1 cellular context compared by ENCODE assay signal in genomic region chr1:185317034-185317885, GRCh38.
TF ChIP-seq lines count a peak whose summit lies in the region.

Gene IVNS1ABP, minus strand, starts transcription at chr1:185317243. Its CDS starts 7,750 bp downstream, at chr1:185309493.

TF ChIP-seq in K562, 482 proteins besides CTCF, POLR2A, EP300 and RAD21 (continued from another document and continues in another):
- TF ChIP-seq RNF219 (CRISPR knock-in tag; IDR thresholded peaks at IDR 0.05), result no peak
- TF ChIP-seq LCOR (CRISPR knock-in tag; IDR thresholded peaks at IDR 0.05), result peak; percentile 88; the same call in 1 of the 2 replicates
- TF ChIP-seq MITF (IDR thresholded peaks at IDR 0.05), result 0 out of 2 replicates have a peak, but pooled peaks have one; percentile 23
- TF ChIP-seq KDM2B (CRISPR knock-in tag; IDR thresholded peaks at IDR 0.05), result 0 out of 2 replicates have a peak, but pooled peaks have one; percentile 34
- TF ChIP-seq ELF4 (CRISPR knock-in tag; IDR thresholded peaks at IDR 0.05), result peak; percentile 81; the same call in 1 of the 2 replicates
- TF ChIP-seq U2AF2 (optimal IDR thresholded peaks at IDR 0.05; ENCODE audit: low read depth, low read length), result no peak
- TF ChIP-seq HMBOX1 (IDR thresholded peaks at IDR 0.05), result peak; percentile 91
- no peak for TF ChIP-seq CBX8 (IDR thresholded peaks at IDR 0.05; ENCODE audit: borderline replicate concordance, extremely low read depth, low read depth, low read length, poor library complexity, severe bottlenecking)
- no peak for TF ChIP-seq DIDO1 (tag; IDR thresholded peaks at IDR 0.05; ENCODE audit: low read depth)
- 0 out of 2 replicates have a peak, but pooled peaks have one; percentile 9 for TF ChIP-seq PHB (CRISPR knock-in tag; IDR thresholded peaks at IDR 0.05)
- no peak for TF ChIP-seq THRB (CRISPR knock-in tag; conservative IDR thresholded peaks at IDR 0.05)
- TF ChIP-seq GMEB1 (CRISPR knock-in tag; IDR thresholded peaks at IDR 0.05), result peak; percentile 92
- TF ChIP-seq SREBF2 (CRISPR knock-in tag; IDR thresholded peaks at IDR 0.05), result no peak
- TF ChIP-seq HMGN3 (IDR thresholded peaks at IDR 0.05; ENCODE audit: borderline replicate concordance, extremely low read depth, insufficient read length, low read depth, low read length), result peak; percentile 90
- peak; percentile 15 to 39; a peak in 1 of 4 replicates for TF ChIP-seq MLLT1 (IDR thresholded peaks at IDR 0.05)
- no peak for TF ChIP-seq ZNF280A (IDR thresholded peaks at IDR 0.05; ENCODE audit: low read depth, partially characterized antibody)
- TF ChIP-seq E2F3 (CRISPR knock-in tag; IDR thresholded peaks at IDR 0.05), result peak; percentile 19
- TF ChIP-seq IRF9 (tag; IDR thresholded peaks at IDR 0.05), result no peak
- TF ChIP-seq POLR2H (tag; IDR thresholded peaks at IDR 0.05; ENCODE audit: low read depth), result peak; percentile 90
- TF ChIP-seq YY1 (IDR thresholded peaks at IDR 0.05; ENCODE audit: borderline replicate concordance in 1 of 3, control insufficient read depth in 1 of 3, extremely low read depth in 1 of 3, insufficient read depth in 3 of 3, insufficient read length in 1 of 3, insufficient replicate concordance in 2 of 3, low read depth in 1 of 3, low read length in 2 of 3), result peak in 1 of 3 experiments; percentile 29
- peak; percentile 68; the same call in 1 of the 2 replicates for TF ChIP-seq TARDBP (IDR thresholded peaks at IDR 0.05)
- TF ChIP-seq SPI1 (IDR thresholded peaks at IDR 0.05; ENCODE audit: borderline replicate concordance, low read depth, low read length), result peak; percentile 75
- no peak for TF ChIP-seq PBX2 (CRISPR knock-in tag; IDR thresholded peaks at IDR 0.05; ENCODE audit: low read depth)
- no peak for TF ChIP-seq PBX2 (tag; conservative IDR thresholded peaks at IDR 0.05; ENCODE audit: low read depth)
- no peak for TF ChIP-seq HIVEP1 (CRISPR knock-in tag; IDR thresholded peaks at IDR 0.05)
- peak; percentile 48 for TF ChIP-seq SMARCC2 (IDR thresholded peaks at IDR 0.05; ENCODE audit: low read depth)
- TF ChIP-seq MEIS2 (IDR thresholded peaks at IDR 0.05; ENCODE audit: partially characterized antibody), result no peak
- TF ChIP-seq ZNF277 (CRISPR knock-in tag; IDR thresholded peaks at IDR 0.05; ENCODE audit: borderline replicate concordance), result no peak
- peak; percentile 83; the same call in 1 of the 2 replicates for TF ChIP-seq FOXP1 (CRISPR knock-in tag; IDR thresholded peaks at IDR 0.05)
- peak; percentile 7; the same call in 1 of the 2 replicates for TF ChIP-seq KLF16 (IDR thresholded peaks at IDR 0.05)
- TF ChIP-seq ZNF3 (CRISPR knock-in tag; IDR thresholded peaks at IDR 0.05), result no peak
- TF ChIP-seq WHSC1 (IDR thresholded peaks at IDR 0.05; ENCODE audit: low read length), result no peak
- no peak for TF ChIP-seq ZFX (CRISPR knock-in tag; IDR thresholded peaks at IDR 0.05)
- no peak for TF ChIP-seq POLR2AphosphoS2 (IDR thresholded peaks at IDR 0.05; ENCODE audit: low read length)
- TF ChIP-seq KLF10 (CRISPR knock-in tag; IDR thresholded peaks at IDR 0.05), result no peak
- peak; percentile 91 for TF ChIP-seq CCNT2 (IDR thresholded peaks at IDR 0.05; ENCODE audit: borderline replicate concordance, extremely low read depth, insufficient read length, low read depth, low read length)
- TF ChIP-seq ESRRA (IDR thresholded peaks at IDR 0.05; ENCODE audit: borderline replicate concordance, low read depth), result peak; percentile 68
- no peak for TF ChIP-seq ATF3 (IDR thresholded peaks at IDR 0.05)
- no peak for TF ChIP-seq ATF3 (CRISPR knock-in tag; conservative IDR thresholded peaks at IDR 0.05)
- no peak; the same call in 1 of the 2 replicates for TF ChIP-seq KLF1 (tag; IDR thresholded peaks at IDR 0.05)
- TF ChIP-seq IRF2 (CRISPR knock-in tag; IDR thresholded peaks at IDR 0.05), result no peak
- no peak for TF ChIP-seq DNMT1 (IDR thresholded peaks at IDR 0.05)
- TF ChIP-seq KDM1A (IDR thresholded peaks at IDR 0.05), result 0 out of 4 replicates have a peak, but pooled peaks of 1 of the 2 experiments have one; percentile 2
- no peak for TF ChIP-seq ZNF253 (CRISPR knock-in tag; conservative IDR thresholded peaks at IDR 0.05)
- peak; percentile 65 for TF ChIP-seq TAF9B (IDR thresholded peaks at IDR 0.05; ENCODE audit: partially characterized antibody)
- TF ChIP-seq STAT5B (CRISPR knock-in tag; IDR thresholded peaks at IDR 0.05), result no peak
- peak; percentile 47 for TF ChIP-seq PCBP1 (IDR thresholded peaks at IDR 0.05; ENCODE audit: low read depth, low read length, poor library complexity, severe bottlenecking)
- peak; percentile 92 for TF ChIP-seq ZEB2 (IDR thresholded peaks at IDR 0.05)
- TF ChIP-seq ILK (tag; IDR thresholded peaks at IDR 0.05; ENCODE audit: borderline replicate concordance, low read depth), result no peak
- TF ChIP-seq ZNF124 (CRISPR knock-in tag; IDR thresholded peaks at IDR 0.05), result no peak
- peak; percentile 57; the same call in 1 of the 2 replicates for TF ChIP-seq GATAD2A (IDR thresholded peaks at IDR 0.05)
